ENCODE assay signal across 2 cellular contexts in genomic region chr1:114737314-114737713, GRCh38.
A peak's percentile ranks its signal among the peaks of the same experiment; 100 is the strongest.
TF ChIP-seq lines count a peak whose summit lies in the region.

No MANE protein-coding gene starts in this region.

TF ChIP-seq in H1, 55 proteins besides CTCF, POLR2A, EP300 and RAD21:
- TF ChIP-seq CEBPB (IDR thresholded peaks at IDR 0.05; ENCODE audit: low read depth, low read length) (no peak), GTF2F1 (IDR thresholded peaks at IDR 0.05; ENCODE audit: borderline replicate concordance, low read depth, low read length) (no peak), NANOG (IDR thresholded peaks at IDR 0.05; ENCODE audit: insufficient read depth, low read depth, low read length, poor library complexity, severe bottlenecking) (no peak), EGR1 (IDR thresholded peaks at IDR 0.05; ENCODE audit: borderline replicate concordance, low read depth, low read length) (no peak), YY1 (IDR thresholded peaks at IDR 0.05; ENCODE audit: low read depth, low read length) (no peak), TEAD4 (IDR thresholded peaks at IDR 0.05; ENCODE audit: low read depth, low read length) (no peak)

TF ChIP-seq in liver, 16 proteins besides CTCF, POLR2A, EP300 and RAD21:
- TF ChIP-seq GABPA (IDR thresholded peaks at IDR 0.05 in 1 of 2, conservative IDR thresholded peaks at IDR 0.05 in 1 of 2) (no peak), JUND (IDR thresholded peaks at IDR 0.05) (no peak), HNF4G (IDR thresholded peaks at IDR 0.05) (no peak), SP1 (IDR thresholded peaks at IDR 0.05) (peak; percentile 56), TAF1 (conservative IDR thresholded peaks at IDR 0.05) (no peak), HNF4A (conservative IDR thresholded peaks at IDR 0.05) (peak; percentile 32 to 82), YY1 (IDR thresholded peaks at IDR 0.05) (no peak), MAX (IDR thresholded peaks at IDR 0.05) (no peak), ZBTB33 (IDR thresholded peaks at IDR 0.05) (no peak), ATF3 (IDR thresholded peaks at IDR 0.05) (no peak), FOXA2 (IDR thresholded peaks at IDR 0.05) (no peak), NR2F2 (IDR thresholded peaks at IDR 0.05) (no peak), RXRA (IDR thresholded peaks at IDR 0.05) (peak in 1 of 2 donors; percentile 7)
